ENCODE assay signal across 2 cellular contexts in genomic region chr12:114841557-114842251, GRCh38.
TF ChIP-seq lines count a peak whose summit lies in the region.

No MANE protein-coding gene starts in this region.

TF ChIP-seq in HepG2, 621 proteins besides CTCF, POLR2A, EP300 and RAD21:
- TF ChIP-seq ZNF121 (CRISPR knock-in tag; IDR thresholded peaks at IDR 0.05) (peak; percentile 76), ZSCAN20 (CRISPR knock-in tag; IDR thresholded peaks at IDR 0.05; ENCODE audit: borderline replicate concordance) (no peak), ZMYM3 (CRISPR knock-in tag; IDR thresholded peaks at IDR 0.05) (0 out of 2 replicates have a peak, but pooled peaks have one; percentile 42), ZNF430 (CRISPR knock-in tag; IDR thresholded peaks at IDR 0.05) (no peak), TAF15 (IDR thresholded peaks at IDR 0.05; ENCODE audit: low read depth, low read length, poor library complexity, severe bottlenecking) (no peak), ZBTB37 (CRISPR knock-in tag; IDR thresholded peaks at IDR 0.05) (no peak), RFX1 (IDR thresholded peaks at IDR 0.05) (peak; percentile 52; the same call in 1 of the 2 replicates), ARNT2 (CRISPR knock-in tag; IDR thresholded peaks at IDR 0.05; ENCODE audit: low read depth) (no peak), ESRRA (CRISPR knock-in tag; IDR thresholded peaks at IDR 0.05; ENCODE audit: low read depth) (no peak), RARA (CRISPR knock-in tag; IDR thresholded peaks at IDR 0.05) (no peak), RFX5 (IDR thresholded peaks at IDR 0.05; ENCODE audit: low read depth, low read length) (peak; percentile 30; the same call in 1 of the 2 replicates), GATA4 (IDR thresholded peaks at IDR 0.05; ENCODE audit: borderline replicate concordance, low read depth) (no peak), ZNF770 (CRISPR knock-in tag; IDR thresholded peaks at IDR 0.05) (peak; percentile 39; the same call in 1 of the 2 replicates), HMG20B (CRISPR knock-in tag; conservative IDR thresholded peaks at IDR 0.05) (no peak), RFXANK (CRISPR knock-in tag; IDR thresholded peaks at IDR 0.05) (no peak), ZSCAN21 (CRISPR knock-in tag; IDR thresholded peaks at IDR 0.05; ENCODE audit: borderline replicate concordance) (no peak), SRSF1 (optimal IDR thresholded peaks at IDR 0.05; ENCODE audit: low read depth, low read length) (no peak), SOX5 (CRISPR knock-in tag; IDR thresholded peaks at IDR 0.05; ENCODE audit: borderline replicate concordance) (peak; percentile 74; the same call in 1 of the 2 replicates), ZNF263 (CRISPR knock-in tag; IDR thresholded peaks at IDR 0.05) (0 out of 2 replicates have a peak, but pooled peaks have one; percentile 28), ZNF761 (CRISPR knock-in tag; conservative IDR thresholded peaks at IDR 0.05) (no peak), ASH2L (IDR thresholded peaks at IDR 0.05; ENCODE audit: insufficient read length, low read depth, low read length) (peak; percentile 21), SOX13 (IDR thresholded peaks at IDR 0.05) (no peak), SOX13 (CRISPR knock-in tag; conservative IDR thresholded peaks at IDR 0.05 in 1 of 2, IDR thresholded peaks at IDR 0.05 in 1 of 2) (peak in 1 of 2 experiments; percentile 77; a peak in 2 of 4 replicates), RFX3 (CRISPR knock-in tag; IDR thresholded peaks at IDR 0.05) (peak; percentile 58), CHCHD3 (CRISPR knock-in tag; IDR thresholded peaks at IDR 0.05) (no peak), TBX3 (IDR thresholded peaks at IDR 0.05; ENCODE audit: borderline replicate concordance) (peak; percentile 48; the same call in 1 of the 2 replicates), TEAD3 (CRISPR knock-in tag; optimal IDR thresholded peaks at IDR 0.05; ENCODE audit: borderline replicate concordance) (peak; percentile 59), EED (CRISPR knock-in tag; IDR thresholded peaks at IDR 0.05) (no peak), SOX6 (IDR thresholded peaks at IDR 0.05) (no peak), SOX6 (CRISPR knock-in tag; IDR thresholded peaks at IDR 0.05) (peak; percentile 62), ZSCAN30 (CRISPR knock-in tag; IDR thresholded peaks at IDR 0.05) (no peak), ZNF510 (CRISPR knock-in tag; IDR thresholded peaks at IDR 0.05; ENCODE audit: low read depth) (no peak), ZNF572 (CRISPR knock-in tag; IDR thresholded peaks at IDR 0.05) (no peak)
- TF ChIP-seq, protein P1, sequence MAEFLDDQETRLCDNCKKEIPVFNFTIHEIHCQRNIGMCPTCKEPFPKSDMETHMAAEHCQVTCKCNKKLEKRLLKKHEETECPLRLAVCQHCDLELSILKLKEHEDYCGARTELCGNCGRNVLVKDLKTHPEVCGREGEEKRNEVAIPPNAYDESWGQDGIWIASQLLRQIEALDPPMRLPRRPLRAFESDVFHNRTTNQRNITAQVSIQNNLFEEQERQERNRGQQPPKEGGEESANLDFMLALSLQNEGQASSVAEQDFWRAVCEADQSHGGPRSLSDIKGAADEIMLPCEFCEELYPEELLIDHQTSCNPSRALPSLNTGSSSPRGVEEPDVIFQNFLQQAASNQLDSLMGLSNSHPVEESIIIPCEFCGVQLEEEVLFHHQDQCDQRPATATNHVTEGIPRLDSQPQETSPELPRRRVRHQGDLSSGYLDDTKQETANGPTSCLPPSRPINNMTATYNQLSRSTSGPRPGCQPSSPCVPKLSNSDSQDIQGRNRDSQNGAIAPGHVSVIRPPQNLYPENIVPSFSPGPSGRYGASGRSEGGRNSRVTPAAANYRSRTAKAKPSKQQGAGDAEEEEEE (CRISPR knock-in tag; IDR thresholded peaks at IDR 0.05; ENCODE audit: borderline replicate concordance) = no peak

TF ChIP-seq in H1, 55 proteins besides CTCF, POLR2A, EP300 and RAD21:
- peak; percentile 66; the same call in 1 of the 2 replicates for TF ChIP-seq KDM1A (IDR thresholded peaks at IDR 0.05; ENCODE audit: borderline replicate concordance, low read length)
- no peak for TF ChIP-seq SIN3A (conservative IDR thresholded peaks at IDR 0.05 in 1 of 2, IDR thresholded peaks at IDR 0.05 in 1 of 2; ENCODE audit: low read depth in 1 of 2, low read length in 2 of 2)
